Comparison of ENCODE assay signal across 9 cellular contexts in genomic region chr13:51534075-51534817, GRCh38. TPM values are rescaled to one million over a fixed set of nuclear protein-coding genes. Genes with fewer than 3 reads are reported as not detected.
DNase-seq lines count a peak whose midpoint lies in the region; ATAC-seq and TF ChIP-seq lines count a peak whose summit lies in the region.
"Had no signal": no experiment of that assay in that cellular context is flagged by ENCODE, and none has a peak within 500 bp of the region (broad histone marks: within the 10 kb centered on the region; RNA-seq: fewer than 3 reads in every experiment).

No MANE protein-coding gene starts in this region.

- TF ChIP-seq CTCF in dorsolateral prefrontal cortex (IDR thresholded peaks at IDR 0.05 in 54 of 56, conservative IDR thresholded peaks at IDR 0.05 in 2 of 56; ENCODE audit: low read depth in 1 of 56, partially characterized antibody in 56 of 56): peak in 2 of 56 donors; percentile 12
- no peak for TF ChIP-seq CTCF in PC-9 (conservative IDR thresholded peaks at IDR 0.05)
- no peak for TF ChIP-seq CTCF in Calu3 (IDR thresholded peaks at IDR 0.05; ENCODE audit: unreplicated experiment)

- 0 out of 2 replicates have a peak, but pooled peaks cover 4% of the 10 kb centered on the region for H3F3A ChIP-seq in PC-9 (ENCODE audit: insufficient read depth, low read depth)

- no TSS peak for BruUV-seq in PC-9 (replicated peaks; lab: Mats Ljungman, UMichigan)
- BruUV-seq in Calu3 (replicated peaks; lab: Mats Ljungman, UMichigan): no TSS peak

- POLR2A ChIA-PET in PC-9 (lab: Charles Lee; ENCODE audit: unreplicated experiment): interaction anchor here (0.7 kb wide), 1 partner anchor 95 kb away, joined by 3 read pairs; no protein-coding TSS in a partner anchor

- H3K36me3 ChIP-seq in PC-9 (ENCODE audit: low read depth): no peaks in the 10 kb centered on the region

- CTCF ChIA-PET in PC-9 (lab: Charles Lee): interaction anchor here (0.7 kb wide), 1 partner anchor 8 kb away, joined by 3 read pairs; no protein-coding TSS in a partner anchor
- CTCF ChIA-PET in Calu3 (lab: Charles Lee): no interaction called here

- H3K79me2 ChIP-seq in PC-9 (ENCODE audit: low read depth): no peaks in the 10 kb centered on the region

- no peaks in the 10 kb centered on the region for H3K4me1 ChIP-seq in PC-9 (replicated peaks; ENCODE audit: insufficient read depth)

- H3K27ac ChIP-seq in dorsolateral prefrontal cortex (peak overlapping the region in 54 of 59 donors; percentile 4 to 91 (median 73)), PC-9 (no peak overlapping the region)

- no peaks in the 10 kb centered on the region for H3K4me1 Mint-ChIP-seq in Calu3 (ENCODE audit: low read depth, unreplicated experiment)

- H3K9me2 ChIP-seq in PC-9 (ENCODE audit: insufficient read depth): no peaks in the 10 kb centered on the region

- no peak overlapping the region for H3K4me2 ChIP-seq in PC-9

- H2AFZ ChIP-seq in PC-9: no peak overlapping the region

- no peak overlapping the region for H3K27ac Mint-ChIP-seq in Calu3 (ENCODE audit: unreplicated experiment)

- H3K27me3 ChIP-seq in dorsolateral prefrontal cortex: no peaks in the 10 kb centered on the region
- H3K27me3 ChIP-seq in PC-9 (ENCODE audit: insufficient read depth, low read depth): no peaks in the 10 kb centered on the region

- ATAC-seq in GM19043 (IDR thresholded peaks at IDR 0.05; ENCODE audit: low read depth, unreplicated experiment) (peak; percentile 55), sciatic nerve (peak; percentile 41), HG03457 (IDR thresholded peaks at IDR 0.05; ENCODE audit: unreplicated experiment) (no peak)

- no peaks in the 10 kb centered on the region for H4K20me1 ChIP-seq in PC-9 (ENCODE audit: insufficient read depth)

- H3K36me3 Mint-ChIP-seq in Calu3 (ENCODE audit: insufficient read depth, unreplicated experiment): no peaks in the 10 kb centered on the region

- H3K4me3 ChIP-seq in dorsolateral prefrontal cortex (peak overlapping the region in 2 of 59 donors; percentile 3 to 15), PC-9 (no peak overlapping the region)

- H3K9me3 Mint-ChIP-seq in Calu3 (ENCODE audit: low read depth, unreplicated experiment): no peaks in the 10 kb centered on the region

- peak; percentile 70 for DNase-seq in SKM-1 treated with dmso at 0.1 percent for 144 hours (lab: John Stamatoyannopoulos, UW; ENCODE audit: unreplicated experiment)
- DNase-seq in dorsolateral prefrontal cortex: peak in 7 of 10 donors; percentile 20 to 67 (median 52)
- no peak for DNase-seq in sciatic nerve (ENCODE audit: low spot score)
- DNase-seq in PC-9: no peak
- DNase-seq in Calu3: no peak
- no peak for DNase-seq in AG20443 (ENCODE audit: low spot score)
- DNase-seq: NCI-H2171 had no signal

- H3K27me3 Mint-ChIP-seq in Calu3 (ENCODE audit: unreplicated experiment): peaks cover 6% of the 10 kb centered on the region

- intact Hi-C loops in dorsolateral prefrontal cortex (cut with DNase I) (loop anchor here in 1 of 2 donors (10.0 kb wide), 1 partner anchor 79 kb away; the partner anchor contains the start of gene INTS6), sciatic nerve (cut with DNase I) (no loop called here), PC-9 (cut with micrococcal nuclease; ENCODE audit: unreplicated experiment) (no loop called here), Calu3 (cut with micrococcal nuclease; ENCODE audit: unreplicated experiment) (no loop called here)

- H3K9me3 ChIP-seq in PC-9 (ENCODE audit: insufficient read depth, low read depth): no peaks in the 10 kb centered on the region; the same call in 1 of the 2 replicates

- H3K4me3 Mint-ChIP-seq in Calu3 (ENCODE audit: low read depth, unreplicated experiment): no peak overlapping the region

RNA-seq across cellular contexts. Expression of gene WDFY2, which starts 50.0 kb away (rescaled TPM):
- total RNA-seq in dorsolateral prefrontal cortex (10 to 100 TPM; 10.9 to 39.0 (median 19.4) TPM), sciatic nerve (22.1 TPM), PC-9 (2021) (14.1 and 14.3 TPM in 2 replicates), Calu3 (2022) (5.9 and 6.3 TPM in 2 replicates)

Comparison
In these comparisons a context has a peak if more than half of its experiments do, and no peak if none do; other contexts are left out.
1. DNase-seq: peak in SKM-1 treated with dmso at 0.1 percent for 144 hours (single experiment) and dorsolateral prefrontal cortex (7 of 10); none in sciatic nerve (single experiment), PC-9 (0 of 2), Calu3 (single experiment) and AG20443 (single experiment).